In genomic region chr12:47277972-47278448, GRCh38 we compare ENCODE assay signal across 9 cellular contexts.
DNase-seq lines count a peak whose midpoint lies in the region; ATAC-seq lines count a peak whose summit lies in the region.
"Had no signal": no experiment of that assay in that cellular context is flagged by ENCODE, and none has a peak within 500 bp of the region (broad histone marks: within the 10 kb centered on the region; RNA-seq: fewer than 3 reads in every experiment).

No MANE protein-coding gene starts in this region.

- ATAC-seq in GM18861 (IDR thresholded peaks at IDR 0.05; ENCODE audit: unreplicated experiment) = no peak

- H3K9me3 Mint-ChIP-seq in activated CD4-positive, alpha-beta T cell treated with anti-CD3 and anti-CD28 coated beads, Interleukin-2, amount 10 ng/mL, durations not matched to agents 24 days and 14 days = peaks cover 10% of the 10 kb centered on the region

- no peak for DNase-seq in activated CD4-positive, alpha-beta T cell treated with anti-CD3 and anti-CD28 coated beads, Interleukin-2, amount 10 ng/mL, durations not matched to agents 24 days and 14 days
- no peak for DNase-seq in activated CD4-positive, alpha-beta T cell treated with anti-CD3 and anti-CD28 coated beads, Interleukin-2, amount 50 U/mL, for 1 hour
- DNase-seq in SW480 (ENCODE audit: low spot score) (peak; percentile 68), fibroblast of gingiva (ENCODE audit: low read depth) (peak; percentile 74), hypothalamus (lab: John Stamatoyannopoulos, UW) (no peak), DMS153 treated with DMSO at 0.1 percent for 48 hours (lab: John Stamatoyannopoulos, UW; ENCODE audit: unreplicated experiment) (no peak)
- DNase-seq in stimulated activated CD4-positive, alpha-beta T cell treated with anti-CD3 and anti-CD28 coated beads, Interleukin-4, amount 100 ng/mL, for 24 hours = peak; percentile 39
- DNase-seq: COR-L47 had no signal

- intact Hi-C loops in activated CD4-positive, alpha-beta T cell treated with anti-CD3 and anti-CD28 coated beads, Interleukin-2, amount 10 ng/mL, durations not matched to agents 24 days and 14 days (cut with micrococcal nuclease) = loop anchor here (2.0 kb wide), 2 partner anchors 63 to 119 kb away; no protein-coding TSS in a partner anchor

- H3K27me3 Mint-ChIP-seq in activated CD4-positive, alpha-beta T cell treated with anti-CD3 and anti-CD28 coated beads, Interleukin-2, amount 10 ng/mL, durations not matched to agents 24 days and 14 days = no peaks in the 10 kb centered on the region

- H3K4me3 Mint-ChIP-seq in activated CD4-positive, alpha-beta T cell treated with anti-CD3 and anti-CD28 coated beads, Interleukin-2, amount 10 ng/mL, durations not matched to agents 24 days and 14 days = peak overlapping the region; percentile 31

- peaks cover 58% of the 10 kb centered on the region for H3K4me1 Mint-ChIP-seq in activated CD4-positive, alpha-beta T cell treated with anti-CD3 and anti-CD28 coated beads, Interleukin-2, amount 10 ng/mL, durations not matched to agents 24 days and 14 days

- H3K36me3 Mint-ChIP-seq in activated CD4-positive, alpha-beta T cell treated with anti-CD3 and anti-CD28 coated beads, Interleukin-2, amount 10 ng/mL, durations not matched to agents 24 days and 14 days (ENCODE audit: low read depth) = peaks cover 7% of the 10 kb centered on the region

- peak overlapping the region; percentile 89 for H3K27ac Mint-ChIP-seq in activated CD4-positive, alpha-beta T cell treated with anti-CD3 and anti-CD28 coated beads, Interleukin-2, amount 10 ng/mL, durations not matched to agents 24 days and 14 days

Comparison
In these comparisons a context has a peak if more than half of its experiments do, and no peak if none do; other contexts are left out.
1. DNase-seq: peak in SW480 (single experiment), fibroblast of gingiva (single experiment) and stimulated activated CD4-positive, alpha-beta T cell treated with anti-CD3 and anti-CD28 coated beads, Interleukin-4, amount 100 ng/mL, for 24 hours (single experiment); none in activated CD4-positive, alpha-beta T cell treated with anti-CD3 and anti-CD28 coated beads, Interleukin-2, amount 10 ng/mL, durations not matched to agents 24 days and 14 days (single experiment), activated CD4-positive, alpha-beta T cell treated with anti-CD3 and anti-CD28 coated beads, Interleukin-2, amount 50 U/mL, for 1 hour (single experiment), hypothalamus (0 of 51) and DMS153 treated with DMSO at 0.1 percent for 48 hours (single experiment).